Comparison of ENCODE assay signal across 17 cellular contexts in genomic region chr4:56745082-56745481, GRCh38.
A peak's percentile ranks its signal among the peaks of the same experiment; 100 is the strongest.
DNase-seq lines count a peak whose midpoint lies in the region; ATAC-seq and TF ChIP-seq lines count a peak whose summit lies in the region.
"Had no signal": no experiment of that assay in that cellular context is flagged by ENCODE, and none has a peak within 500 bp of the region (broad histone marks: within the 10 kb centered on the region; RNA-seq: fewer than 3 reads in every experiment).

No MANE protein-coding gene starts in this region.

- H3K9me3 ChIP-seq in colonic mucosa, result no peaks in the 10 kb centered on the region
- no peaks in the 10 kb centered on the region for H3K9me3 ChIP-seq in mucosa of descending colon
- H3K9me3 ChIP-seq in SJCRH30 (replicated peaks), result no peaks in the 10 kb centered on the region; the same call in 1 of the 2 replicates
- H3K9me3 ChIP-seq: BE2C had no signal

- H3K9ac ChIP-seq in colonic mucosa (ENCODE audit: low read depth in 2 of 2, low read length in 2 of 2), result no peak overlapping the region

- TF ChIP-seq CTCF in 22Rv1 (IDR thresholded peaks at IDR 0.05) (no peak), colonic mucosa (IDR thresholded peaks at IDR 0.05) (no peak), mucosa of descending colon (IDR thresholded peaks at IDR 0.05) (no peak)

- DNase-seq in OCI-M1 (lab: John Stamatoyannopoulos, UW) (peak; percentile 34), colonic mucosa (peak; percentile 24), mucosa of descending colon (peak in 1 of 3 donors; percentile 65), globus pallidus (ENCODE audit: low spot score) (no peak), SHP77 treated with DMSO at 0.1 percent for 48 hours (lab: John Stamatoyannopoulos, UW) (no peak), SJCRH30 (no peak)
- DNase-seq: BE2C; C1 segment of cervical spinal cord; CD4-positive, CD25-positive, alpha-beta regulatory T cell; CD8-positive, alpha-beta memory T cell; COR-L47; GOT3; H7 had no signal

- H3K4me1 ChIP-seq in colonic mucosa (peaks cover 6% of the 10 kb centered on the region), mucosa of descending colon (ENCODE audit: low read depth) (peaks cover 15% of the 10 kb centered on the region), SJCRH30 (no peaks in the 10 kb centered on the region)
- H3K4me1 ChIP-seq: BE2C had no signal

- H3K36me3 ChIP-seq in colonic mucosa (no peaks in the 10 kb centered on the region), mucosa of descending colon (ENCODE audit: low read depth) (no peaks in the 10 kb centered on the region), SJCRH30 (no peaks in the 10 kb centered on the region)
- H3K36me3 ChIP-seq: BE2C had no signal

- H3K27me3 ChIP-seq in colonic mucosa (no peaks in the 10 kb centered on the region), SJCRH30 (no peaks in the 10 kb centered on the region)
- H3K27me3 ChIP-seq: BE2C had no signal

- intact Hi-C loops in colonic mucosa (cut with DNase I) (no loop called here), mucosa of descending colon (cut with DNase I, micrococcal nuclease) (no loop called here)

- ATAC-seq in mucosa of descending colon (peak; percentile 63), HG03159 (IDR thresholded peaks at IDR 0.05; ENCODE audit: unreplicated experiment) (no peak)
- ATAC-seq: HCT116, HepG2 had no signal

- H3K4me3 ChIP-seq in colonic mucosa (no peak overlapping the region), mucosa of descending colon (no peak overlapping the region), SJCRH30 (no peak overlapping the region)

- H3K27ac ChIP-seq in 22Rv1 (peak overlapping the region; percentile 90), colonic mucosa (no peak overlapping the region), SJCRH30 (no peak overlapping the region)

Comparison
In these comparisons a context has a peak if more than half of its experiments do, and no peak if none do; other contexts are left out.
1. DNase-seq: peak in OCI-M1 (single experiment) and colonic mucosa (single experiment); none in globus pallidus (single experiment), SHP77 treated with DMSO at 0.1 percent for 48 hours (single experiment) and SJCRH30 (0 of 2).